Comparison of ENCODE assay signal across 8 cellular contexts in the genomic region with DNA sequence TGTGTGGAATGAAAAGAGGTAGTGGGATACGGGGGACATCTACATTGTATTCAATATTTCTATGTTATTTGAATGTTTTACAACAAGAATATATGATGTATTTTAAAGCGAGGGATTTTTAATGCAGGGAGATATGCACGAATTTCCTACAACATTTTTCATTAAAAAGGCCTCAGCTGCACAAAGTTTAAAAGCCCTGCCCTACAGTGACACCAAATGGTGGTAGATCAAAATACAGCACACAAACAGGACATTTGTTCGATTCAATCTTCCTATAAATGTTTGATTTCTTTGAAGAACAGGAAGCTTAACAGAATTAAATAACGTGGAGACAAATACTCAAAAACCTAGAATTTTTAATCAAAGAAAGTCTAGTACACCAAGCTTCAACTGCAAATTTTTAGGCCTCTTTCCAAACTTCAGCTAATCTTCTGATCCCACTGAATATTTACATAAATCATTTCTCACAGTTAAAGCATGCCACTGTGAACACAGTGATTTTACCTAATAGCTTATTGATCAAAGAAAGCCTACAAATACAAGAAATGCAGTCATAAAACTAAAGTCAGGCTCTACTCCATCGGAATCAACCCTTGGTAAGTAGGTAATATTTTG.
DNase-seq lines count a peak whose midpoint lies in the region; ATAC-seq, FAIRE-seq and TF ChIP-seq lines count a peak whose summit lies in the region.

No MANE protein-coding gene starts in this region.

- CTCF ChIA-PET in A549 (lab: Yijun Ruan, JAX) (interaction anchor here (0.6 to 3.0 kb wide), 13 partner anchors 30 to 515 kb away, joined by 3 to 38 read pairs (median 3); no protein-coding TSS in a partner anchor), PC-3 (lab: Charles Lee) (interaction anchor here (0.5 to 1.3 kb wide), 5 partner anchors 18 to 448 kb away, joined by 3 to 4 read pairs (median 4); no protein-coding TSS in a partner anchor)

- no peaks in the 10 kb centered on the region for H3K27me3 ChIP-seq in PC-3 (ENCODE audit: low read length)
- H3K27me3 ChIP-seq in skeletal muscle satellite cell (ENCODE audit: control insufficient read depth, insufficient read depth, low read length): no peaks in the 10 kb centered on the region

- no TSS peak for BruUV-seq in PC-3 (replicated peaks; lab: Mats Ljungman, UMichigan)

- H3K79me2 ChIP-seq in PC-3 (ENCODE audit: low read length): no peaks in the 10 kb centered on the region

- H3K4me1 ChIP-seq in A549 (no peaks in the 10 kb centered on the region), PC-3 (ENCODE audit: insufficient read depth, low read length) (no peaks in the 10 kb centered on the region), skeletal muscle satellite cell (ENCODE audit: control insufficient read depth, insufficient read depth, low read length) (no peaks in the 10 kb centered on the region)

- H2AFZ ChIP-seq in PC-3 (ENCODE audit: low read length): no peak overlapping the region

- TF ChIP-seq CTCF in A549 (IDR thresholded peaks at IDR 0.05) (peak; percentile 59), PC-3 (conservative IDR thresholded peaks at IDR 0.05; ENCODE audit: low read depth, low read length) (peak; percentile 72)

- H3K27ac ChIP-seq in A549 (no peak overlapping the region), PC-3 (ENCODE audit: low read length) (no peak overlapping the region)

- intact Hi-C loops in PC-3 (cut with micrococcal nuclease): loop anchor here (1.0 to 10.0 kb wide), 5 partner anchors 136 to 525 kb away; no protein-coding TSS in a partner anchor

- H3K9me3 ChIP-seq in A549 (no peaks in the 10 kb centered on the region), PC-3 (ENCODE audit: low read length) (no peaks in the 10 kb centered on the region), skeletal muscle satellite cell (replicated peaks; ENCODE audit: low read length) (no peaks in the 10 kb centered on the region)

- TF ChIP-seq EP300 in A549 (IDR thresholded peaks at IDR 0.05): no peak

- peak; percentile 58 to 62 for TF ChIP-seq RAD21 in A549 (conservative IDR thresholded peaks at IDR 0.05 in 1 of 2, IDR thresholded peaks at IDR 0.05 in 1 of 2)

- H3K4me3 ChIP-seq in A549 (no peak overlapping the region), PC-3 (ENCODE audit: low read length) (no peak overlapping the region), skeletal muscle satellite cell (ENCODE audit: low read length) (no peak overlapping the region)

- H3K9me2 ChIP-seq in PC-3 (replicated peaks; ENCODE audit: low read length): no peaks in the 10 kb centered on the region

- no peak overlapping the region for H3K9ac ChIP-seq in PC-3 (ENCODE audit: low read length)
- peak overlapping the region; percentile 41 for H3K9ac ChIP-seq in skeletal muscle satellite cell (ENCODE audit: low read depth, low read length)

- no peaks in the 10 kb centered on the region for H4K20me1 ChIP-seq in PC-3 (ENCODE audit: low read length)

- TF ChIP-seq POLR2A in A549 (IDR thresholded peaks at IDR 0.05; ENCODE audit: low read length): no peak

- POLR2A ChIA-PET in A549 (lab: Yijun Ruan, JAX): no interaction called here
- POLR2A ChIA-PET in PC-3 (lab: Charles Lee; ENCODE audit: unreplicated experiment): no interaction called here

- H3K4me2 ChIP-seq in A549 (no peak overlapping the region), PC-3 (ENCODE audit: low read length) (no peak overlapping the region), skeletal muscle satellite cell (ENCODE audit: low read length) (no peak overlapping the region)

- no peaks in the 10 kb centered on the region for H3F3A ChIP-seq in PC-3 (ENCODE audit: low read length, unreplicated experiment)

- peak in 1 of 2 experiments; percentile 41; a peak in 1 of 6 replicates for ATAC-seq in A549
- ATAC-seq in PC-3: peak; percentile 49; the same call in 1 of the 2 replicates
- no peak for ATAC-seq in HG02642 (IDR thresholded peaks at IDR 0.05; ENCODE audit: poor library complexity, unreplicated experiment)
- no peak for ATAC-seq in HG02571 (IDR thresholded peaks at IDR 0.05; ENCODE audit: unreplicated experiment)

- H3K36me3 ChIP-seq in PC-3 (ENCODE audit: low read depth, low read length): no peaks in the 10 kb centered on the region
- no peaks in the 10 kb centered on the region for H3K36me3 ChIP-seq in skeletal muscle satellite cell (ENCODE audit: insufficient read depth, low read length)

- DNase-seq in A549 (ENCODE audit: low read depth in 1 of 2, low spot score in 1 of 2): peak in 1 of 2 experiments; percentile 9
- no peak for DNase-seq in GM19239 (ENCODE audit: insufficient read length, low spot score)
- DNase-seq in PC-3: peak; percentile 41
- DNase-seq in fibroblast of peridontal ligament (ENCODE audit: extremely low read depth): peak; percentile 78
- DNase-seq in stimulated activated CD8-positive, alpha-beta memory T cell treated with anti-CD3 and anti-CD28 coated beads, Interleukin-4, amount 100 ng/mL, for 48 hours: no peak

- 32% methylated on average over 6 of the region's 6 CpGs for WGBS in A549 (ENCODE audit: missing lambda C conversion rate)

- FAIRE-seq in A549 (lab: Jason Lieb, UNC) (no peak), GM19239 (lab: Jason Lieb, UNC) (peak; percentile 63)

TF ChIP-seq in A549, 52 proteins besides CTCF, POLR2A, EP300 and RAD21:
- TF ChIP-seq SMC3 (IDR thresholded peaks at IDR 0.05): peak; percentile 27; the same call in 1 of the 3 replicates
- TF ChIP-seq CBX8 (IDR thresholded peaks at IDR 0.05): no peak

Comparison
In these comparisons a context has a peak if more than half of its experiments do, and no peak if none do; other contexts are left out.
1. DNase-seq: peak in PC-3 (single experiment) and fibroblast of peridontal ligament (single experiment); none in GM19239 (single experiment) and stimulated activated CD8-positive, alpha-beta memory T cell treated with anti-CD3 and anti-CD28 coated beads, Interleukin-4, amount 100 ng/mL, for 48 hours (single experiment).